Comparison of ENCODE assay signal across 1 cellular context in genomic region chr11:32121012-32121411, GRCh38.
TF ChIP-seq lines count a peak whose summit lies in the region.

No MANE protein-coding gene starts in this region.

TF ChIP-seq in HepG2, 621 proteins besides CTCF, POLR2A, EP300 and RAD21 (continued from another document):
- no peak for TF ChIP-seq FOXO4 (CRISPR knock-in tag; conservative IDR thresholded peaks at IDR 0.05)
